Comparison of ENCODE assay signal across 1 cellular context in the genomic region with DNA sequence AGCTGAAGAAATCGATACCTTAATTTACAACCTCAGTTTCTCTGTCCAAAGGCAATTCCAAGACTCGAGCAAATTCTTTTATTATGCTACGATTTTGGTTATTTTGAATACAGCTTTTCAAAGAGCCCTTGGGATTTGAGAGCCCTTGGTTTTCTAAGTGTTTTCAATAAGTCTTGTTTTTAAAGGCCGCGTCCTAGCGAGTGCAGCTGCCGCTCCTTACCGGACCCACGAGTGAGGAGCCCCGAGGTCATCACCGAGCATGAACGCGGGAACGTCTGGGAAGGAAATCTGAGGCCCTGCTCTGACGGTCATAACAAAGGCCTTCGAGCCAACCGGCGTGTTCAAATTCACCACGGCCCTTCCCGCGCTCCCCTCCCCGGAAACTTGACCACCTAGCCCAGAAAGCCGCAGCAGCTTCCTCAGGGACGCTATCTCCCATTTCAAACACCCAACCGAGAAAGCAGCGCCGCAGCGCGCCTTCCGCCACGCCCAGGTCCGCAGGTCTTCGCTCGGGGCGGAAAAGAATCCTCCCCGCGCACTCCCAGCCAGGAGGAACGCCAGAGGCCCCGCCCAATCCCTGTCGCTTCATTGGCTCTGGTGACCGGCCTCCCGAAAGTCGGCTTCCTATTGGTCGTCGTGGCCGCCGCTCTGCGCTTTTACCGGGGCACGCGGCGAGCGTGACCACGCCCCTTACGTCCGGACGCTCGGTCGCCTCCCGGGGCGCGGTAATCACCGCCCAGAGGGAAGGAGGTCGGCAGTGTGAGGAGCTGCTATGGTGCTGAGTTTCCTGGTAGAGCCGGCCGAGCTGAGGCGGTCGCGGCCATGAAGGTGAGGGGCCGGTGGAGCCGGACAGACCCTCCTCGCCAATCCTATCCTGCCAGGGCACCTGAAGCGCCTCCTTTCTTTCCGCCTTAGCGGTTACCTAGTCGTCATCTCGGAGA.
TF ChIP-seq lines count a peak whose summit lies in the region.

A gene with protein sequence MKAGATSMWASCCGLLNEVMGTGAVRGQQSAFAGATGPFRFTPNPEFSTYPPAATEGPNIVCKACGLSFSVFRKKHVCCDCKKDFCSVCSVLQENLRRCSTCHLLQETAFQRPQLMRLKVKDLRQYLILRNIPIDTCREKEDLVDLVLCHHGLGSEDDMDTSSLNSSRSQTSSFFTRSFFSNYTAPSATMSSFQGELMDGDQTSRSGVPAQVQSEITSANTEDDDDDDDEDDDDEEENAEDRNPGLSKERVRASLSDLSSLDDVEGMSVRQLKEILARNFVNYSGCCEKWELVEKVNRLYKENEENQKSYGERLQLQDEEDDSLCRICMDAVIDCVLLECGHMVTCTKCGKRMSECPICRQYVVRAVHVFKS (plus strand): TSS at position 728 of the 941 bp plus-strand sequence. CDS start 95 bp downstream, at position 823.

TF ChIP-seq in K562, 482 proteins besides CTCF, POLR2A, EP300 and RAD21 (continued from another document and continues in another):
- TF ChIP-seq, protein P1, sequence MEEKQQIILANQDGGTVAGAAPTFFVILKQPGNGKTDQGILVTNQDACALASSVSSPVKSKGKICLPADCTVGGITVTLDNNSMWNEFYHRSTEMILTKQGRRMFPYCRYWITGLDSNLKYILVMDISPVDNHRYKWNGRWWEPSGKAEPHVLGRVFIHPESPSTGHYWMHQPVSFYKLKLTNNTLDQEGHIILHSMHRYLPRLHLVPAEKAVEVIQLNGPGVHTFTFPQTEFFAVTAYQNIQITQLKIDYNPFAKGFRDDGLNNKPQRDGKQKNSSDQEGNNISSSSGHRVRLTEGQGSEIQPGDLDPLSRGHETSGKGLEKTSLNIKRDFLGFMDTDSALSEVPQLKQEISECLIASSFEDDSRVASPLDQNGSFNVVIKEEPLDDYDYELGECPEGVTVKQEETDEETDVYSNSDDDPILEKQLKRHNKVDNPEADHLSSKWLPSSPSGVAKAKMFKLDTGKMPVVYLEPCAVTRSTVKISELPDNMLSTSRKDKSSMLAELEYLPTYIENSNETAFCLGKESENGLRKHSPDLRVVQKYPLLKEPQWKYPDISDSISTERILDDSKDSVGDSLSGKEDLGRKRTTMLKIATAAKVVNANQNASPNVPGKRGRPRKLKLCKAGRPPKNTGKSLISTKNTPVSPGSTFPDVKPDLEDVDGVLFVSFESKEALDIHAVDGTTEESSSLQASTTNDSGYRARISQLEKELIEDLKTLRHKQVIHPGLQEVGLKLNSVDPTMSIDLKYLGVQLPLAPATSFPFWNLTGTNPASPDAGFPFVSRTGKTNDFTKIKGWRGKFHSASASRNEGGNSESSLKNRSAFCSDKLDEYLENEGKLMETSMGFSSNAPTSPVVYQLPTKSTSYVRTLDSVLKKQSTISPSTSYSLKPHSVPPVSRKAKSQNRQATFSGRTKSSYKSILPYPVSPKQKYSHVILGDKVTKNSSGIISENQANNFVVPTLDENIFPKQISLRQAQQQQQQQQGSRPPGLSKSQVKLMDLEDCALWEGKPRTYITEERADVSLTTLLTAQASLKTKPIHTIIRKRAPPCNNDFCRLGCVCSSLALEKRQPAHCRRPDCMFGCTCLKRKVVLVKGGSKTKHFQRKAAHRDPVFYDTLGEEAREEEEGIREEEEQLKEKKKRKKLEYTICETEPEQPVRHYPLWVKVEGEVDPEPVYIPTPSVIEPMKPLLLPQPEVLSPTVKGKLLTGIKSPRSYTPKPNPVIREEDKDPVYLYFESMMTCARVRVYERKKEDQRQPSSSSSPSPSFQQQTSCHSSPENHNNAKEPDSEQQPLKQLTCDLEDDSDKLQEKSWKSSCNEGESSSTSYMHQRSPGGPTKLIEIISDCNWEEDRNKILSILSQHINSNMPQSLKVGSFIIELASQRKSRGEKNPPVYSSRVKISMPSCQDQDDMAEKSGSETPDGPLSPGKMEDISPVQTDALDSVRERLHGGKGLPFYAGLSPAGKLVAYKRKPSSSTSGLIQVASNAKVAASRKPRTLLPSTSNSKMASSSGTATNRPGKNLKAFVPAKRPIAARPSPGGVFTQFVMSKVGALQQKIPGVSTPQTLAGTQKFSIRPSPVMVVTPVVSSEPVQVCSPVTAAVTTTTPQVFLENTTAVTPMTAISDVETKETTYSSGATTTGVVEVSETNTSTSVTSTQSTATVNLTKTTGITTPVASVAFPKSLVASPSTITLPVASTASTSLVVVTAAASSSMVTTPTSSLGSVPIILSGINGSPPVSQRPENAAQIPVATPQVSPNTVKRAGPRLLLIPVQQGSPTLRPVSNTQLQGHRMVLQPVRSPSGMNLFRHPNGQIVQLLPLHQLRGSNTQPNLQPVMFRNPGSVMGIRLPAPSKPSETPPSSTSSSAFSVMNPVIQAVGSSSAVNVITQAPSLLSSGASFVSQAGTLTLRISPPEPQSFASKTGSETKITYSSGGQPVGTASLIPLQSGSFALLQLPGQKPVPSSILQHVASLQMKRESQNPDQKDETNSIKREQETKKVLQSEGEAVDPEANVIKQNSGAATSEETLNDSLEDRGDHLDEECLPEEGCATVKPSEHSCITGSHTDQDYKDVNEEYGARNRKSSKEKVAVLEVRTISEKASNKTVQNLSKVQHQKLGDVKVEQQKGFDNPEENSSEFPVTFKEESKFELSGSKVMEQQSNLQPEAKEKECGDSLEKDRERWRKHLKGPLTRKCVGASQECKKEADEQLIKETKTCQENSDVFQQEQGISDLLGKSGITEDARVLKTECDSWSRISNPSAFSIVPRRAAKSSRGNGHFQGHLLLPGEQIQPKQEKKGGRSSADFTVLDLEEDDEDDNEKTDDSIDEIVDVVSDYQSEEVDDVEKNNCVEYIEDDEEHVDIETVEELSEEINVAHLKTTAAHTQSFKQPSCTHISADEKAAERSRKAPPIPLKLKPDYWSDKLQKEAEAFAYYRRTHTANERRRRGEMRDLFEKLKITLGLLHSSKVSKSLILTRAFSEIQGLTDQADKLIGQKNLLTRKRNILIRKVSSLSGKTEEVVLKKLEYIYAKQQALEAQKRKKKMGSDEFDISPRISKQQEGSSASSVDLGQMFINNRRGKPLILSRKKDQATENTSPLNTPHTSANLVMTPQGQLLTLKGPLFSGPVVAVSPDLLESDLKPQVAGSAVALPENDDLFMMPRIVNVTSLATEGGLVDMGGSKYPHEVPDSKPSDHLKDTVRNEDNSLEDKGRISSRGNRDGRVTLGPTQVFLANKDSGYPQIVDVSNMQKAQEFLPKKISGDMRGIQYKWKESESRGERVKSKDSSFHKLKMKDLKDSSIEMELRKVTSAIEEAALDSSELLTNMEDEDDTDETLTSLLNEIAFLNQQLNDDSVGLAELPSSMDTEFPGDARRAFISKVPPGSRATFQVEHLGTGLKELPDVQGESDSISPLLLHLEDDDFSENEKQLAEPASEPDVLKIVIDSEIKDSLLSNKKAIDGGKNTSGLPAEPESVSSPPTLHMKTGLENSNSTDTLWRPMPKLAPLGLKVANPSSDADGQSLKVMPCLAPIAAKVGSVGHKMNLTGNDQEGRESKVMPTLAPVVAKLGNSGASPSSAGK (IDR thresholded peaks at IDR 0.05) = peak; percentile 94
- TF ChIP-seq, protein P2, sequence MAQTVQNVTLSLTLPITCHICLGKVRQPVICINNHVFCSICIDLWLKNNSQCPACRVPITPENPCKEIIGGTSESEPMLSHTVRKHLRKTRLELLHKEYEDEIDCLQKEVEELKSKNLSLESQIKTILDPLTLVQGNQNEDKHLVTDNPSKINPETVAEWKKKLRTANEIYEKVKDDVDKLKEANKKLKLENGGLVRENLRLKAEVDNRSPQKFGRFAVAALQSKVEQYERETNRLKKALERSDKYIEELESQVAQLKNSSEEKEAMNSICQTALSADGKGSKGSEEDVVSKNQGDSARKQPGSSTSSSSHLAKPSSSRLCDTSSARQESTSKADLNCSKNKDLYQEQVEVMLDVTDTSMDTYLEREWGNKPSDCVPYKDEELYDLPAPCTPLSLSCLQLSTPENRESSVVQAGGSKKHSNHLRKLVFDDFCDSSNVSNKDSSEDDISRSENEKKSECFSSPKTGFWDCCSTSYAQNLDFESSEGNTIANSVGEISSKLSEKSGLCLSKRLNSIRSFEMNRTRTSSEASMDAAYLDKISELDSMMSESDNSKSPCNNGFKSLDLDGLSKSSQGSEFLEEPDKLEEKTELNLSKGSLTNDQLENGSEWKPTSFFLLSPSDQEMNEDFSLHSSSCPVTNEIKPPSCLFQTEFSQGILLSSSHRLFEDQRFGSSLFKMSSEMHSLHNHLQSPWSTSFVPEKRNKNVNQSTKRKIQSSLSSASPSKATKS (CRISPR knock-in tag; IDR thresholded peaks at IDR 0.05) = no peak
- no peak for TF ChIP-seq U2AF2 (optimal IDR thresholded peaks at IDR 0.05; ENCODE audit: low read depth, low read length)
- TF ChIP-seq, protein P3, sequence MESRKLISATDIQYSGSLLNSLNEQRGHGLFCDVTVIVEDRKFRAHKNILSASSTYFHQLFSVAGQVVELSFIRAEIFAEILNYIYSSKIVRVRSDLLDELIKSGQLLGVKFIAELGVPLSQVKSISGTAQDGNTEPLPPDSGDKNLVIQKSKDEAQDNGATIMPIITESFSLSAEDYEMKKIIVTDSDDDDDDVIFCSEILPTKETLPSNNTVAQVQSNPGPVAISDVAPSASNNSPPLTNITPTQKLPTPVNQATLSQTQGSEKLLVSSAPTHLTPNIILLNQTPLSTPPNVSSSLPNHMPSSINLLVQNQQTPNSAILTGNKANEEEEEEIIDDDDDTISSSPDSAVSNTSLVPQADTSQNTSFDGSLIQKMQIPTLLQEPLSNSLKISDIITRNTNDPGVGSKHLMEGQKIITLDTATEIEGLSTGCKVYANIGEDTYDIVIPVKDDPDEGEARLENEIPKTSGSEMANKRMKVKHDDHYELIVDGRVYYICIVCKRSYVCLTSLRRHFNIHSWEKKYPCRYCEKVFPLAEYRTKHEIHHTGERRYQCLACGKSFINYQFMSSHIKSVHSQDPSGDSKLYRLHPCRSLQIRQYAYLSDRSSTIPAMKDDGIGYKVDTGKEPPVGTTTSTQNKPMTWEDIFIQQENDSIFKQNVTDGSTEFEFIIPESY (CRISPR knock-in tag; IDR thresholded peaks at IDR 0.05) = peak; percentile 67; the same call in 1 of the 2 replicates
- TF ChIP-seq ZNF644 (tag; IDR thresholded peaks at IDR 0.05; ENCODE audit: low read depth) = no peak
- TF ChIP-seq, protein P4, sequence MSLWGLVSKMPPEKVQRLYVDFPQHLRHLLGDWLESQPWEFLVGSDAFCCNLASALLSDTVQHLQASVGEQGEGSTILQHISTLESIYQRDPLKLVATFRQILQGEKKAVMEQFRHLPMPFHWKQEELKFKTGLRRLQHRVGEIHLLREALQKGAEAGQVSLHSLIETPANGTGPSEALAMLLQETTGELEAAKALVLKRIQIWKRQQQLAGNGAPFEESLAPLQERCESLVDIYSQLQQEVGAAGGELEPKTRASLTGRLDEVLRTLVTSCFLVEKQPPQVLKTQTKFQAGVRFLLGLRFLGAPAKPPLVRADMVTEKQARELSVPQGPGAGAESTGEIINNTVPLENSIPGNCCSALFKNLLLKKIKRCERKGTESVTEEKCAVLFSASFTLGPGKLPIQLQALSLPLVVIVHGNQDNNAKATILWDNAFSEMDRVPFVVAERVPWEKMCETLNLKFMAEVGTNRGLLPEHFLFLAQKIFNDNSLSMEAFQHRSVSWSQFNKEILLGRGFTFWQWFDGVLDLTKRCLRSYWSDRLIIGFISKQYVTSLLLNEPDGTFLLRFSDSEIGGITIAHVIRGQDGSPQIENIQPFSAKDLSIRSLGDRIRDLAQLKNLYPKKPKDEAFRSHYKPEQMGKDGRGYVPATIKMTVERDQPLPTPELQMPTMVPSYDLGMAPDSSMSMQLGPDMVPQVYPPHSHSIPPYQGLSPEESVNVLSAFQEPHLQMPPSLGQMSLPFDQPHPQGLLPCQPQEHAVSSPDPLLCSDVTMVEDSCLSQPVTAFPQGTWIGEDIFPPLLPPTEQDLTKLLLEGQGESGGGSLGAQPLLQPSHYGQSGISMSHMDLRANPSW (CRISPR knock-in tag; IDR thresholded peaks at IDR 0.05) = 0 out of 2 replicates have a peak, but pooled peaks have one; percentile 5
- 0 out of 2 replicates have a peak, but pooled peaks have one; percentile 24 for TF ChIP-seq PHB (CRISPR knock-in tag; IDR thresholded peaks at IDR 0.05)
- peak; percentile 30; the same call in 1 of the 2 replicates for TF ChIP-seq JUN (IDR thresholded peaks at IDR 0.05; ENCODE audit: borderline replicate concordance, low read depth, low read length)
- no peak for TF ChIP-seq JUN (CRISPR knock-in tag; IDR thresholded peaks at IDR 0.05; ENCODE audit: borderline replicate concordance)
- no peak for TF ChIP-seq ZNF133 (CRISPR knock-in tag; IDR thresholded peaks at IDR 0.05)
- TF ChIP-seq MED1 (CRISPR knock-in tag; IDR thresholded peaks at IDR 0.05; ENCODE audit: borderline replicate concordance) = no peak
- no peak for TF ChIP-seq ZSCAN29 (IDR thresholded peaks at IDR 0.05)
- TF ChIP-seq POLR2B (IDR thresholded peaks at IDR 0.05; ENCODE audit: low read depth, partially characterized antibody) = peak; percentile 94
- TF ChIP-seq ELK1 (CRISPR knock-in tag; IDR thresholded peaks at IDR 0.05) = no peak
- TF ChIP-seq SP1 (CRISPR knock-in tag; IDR thresholded peaks at IDR 0.05) = peak; percentile 99
- TF ChIP-seq SMARCE1 (IDR thresholded peaks at IDR 0.05) = peak; percentile 49; the same call in 1 of the 2 replicates
- peak; percentile 22; the same call in 1 of the 2 replicates for TF ChIP-seq ESRRA (IDR thresholded peaks at IDR 0.05; ENCODE audit: borderline replicate concordance, low read depth)
- TF ChIP-seq LARP7 (IDR thresholded peaks at IDR 0.05) = no peak
- peak in 1 of 2 experiments; percentile 68; a peak in 2 of 4 replicates for TF ChIP-seq SRF (CRISPR knock-in tag; IDR thresholded peaks at IDR 0.05)
- no peak for TF ChIP-seq ATF2 (CRISPR knock-in tag; IDR thresholded peaks at IDR 0.05)
- TF ChIP-seq, protein P5, sequence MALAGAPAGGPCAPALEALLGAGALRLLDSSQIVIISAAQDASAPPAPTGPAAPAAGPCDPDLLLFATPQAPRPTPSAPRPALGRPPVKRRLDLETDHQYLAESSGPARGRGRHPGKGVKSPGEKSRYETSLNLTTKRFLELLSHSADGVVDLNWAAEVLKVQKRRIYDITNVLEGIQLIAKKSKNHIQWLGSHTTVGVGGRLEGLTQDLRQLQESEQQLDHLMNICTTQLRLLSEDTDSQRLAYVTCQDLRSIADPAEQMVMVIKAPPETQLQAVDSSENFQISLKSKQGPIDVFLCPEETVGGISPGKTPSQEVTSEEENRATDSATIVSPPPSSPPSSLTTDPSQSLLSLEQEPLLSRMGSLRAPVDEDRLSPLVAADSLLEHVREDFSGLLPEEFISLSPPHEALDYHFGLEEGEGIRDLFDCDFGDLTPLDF (CRISPR knock-in tag; IDR thresholded peaks at IDR 0.05) = peak; percentile 84
- no peak for TF ChIP-seq CEBPG (CRISPR knock-in tag; IDR thresholded peaks at IDR 0.05)
- no peak for TF ChIP-seq CEBPG (tag; conservative IDR thresholded peaks at IDR 0.05 in 1 of 2, IDR thresholded peaks at IDR 0.05 in 1 of 2)
- peak; percentile 94 for TF ChIP-seq TBP (optimal IDR thresholded peaks at IDR 0.05; ENCODE audit: low read depth, low read length)
